9 cellular contexts compared by ENCODE assay signal in the genomic region with DNA sequence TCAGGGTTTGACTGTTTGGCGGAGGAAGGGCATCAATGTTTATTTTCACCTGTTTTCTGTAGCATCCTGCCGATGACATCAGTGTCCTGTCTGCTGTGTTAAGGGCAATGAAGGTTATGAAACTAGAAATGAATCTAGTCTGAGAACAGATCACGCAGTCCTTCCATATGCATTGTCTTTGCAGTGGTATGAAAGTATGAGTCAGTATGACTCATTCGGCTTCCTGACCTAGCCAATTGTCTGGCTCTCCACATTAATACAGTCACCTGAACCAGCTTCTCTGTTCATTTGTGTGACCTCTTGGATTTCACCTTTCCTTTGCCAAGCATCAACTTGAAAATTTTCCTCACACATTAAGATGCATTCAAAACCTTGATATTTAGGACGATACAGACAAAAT.
A peak's percentile ranks its signal among the peaks of the same experiment; 100 is the strongest.
DNase-seq lines count a peak whose midpoint lies in the region; ATAC-seq lines count a peak whose summit lies in the region.
"Had no signal": no experiment of that assay in that cellular context is flagged by ENCODE, and none has a peak within 500 bp of the region (broad histone marks: within the 10 kb centered on the region; RNA-seq: fewer than 3 reads in every experiment).

No MANE protein-coding gene starts in this region.

- DNase-seq in NCI-H510A treated with DMSO at 0.1 percent for 48 hours (lab: John Stamatoyannopoulos, UW) (peak; percentile 5), NCI-H510A (lab: John Stamatoyannopoulos, UW) (no peak), NCI-H146 treated with DMSO at 0.1 percent for 48 hours (lab: John Stamatoyannopoulos, UW; ENCODE audit: unreplicated experiment) (peak; percentile 9), fibroblast of gingiva (ENCODE audit: low read depth) (peak; percentile 74), Karpas-422 (no peak), left lobe of liver (ENCODE audit: low spot score) (no peak)
- no peak for DNase-seq in effector memory CD4-positive, alpha-beta T cell

- no peak overlapping the region for H2AFZ ChIP-seq in Karpas-422 (ENCODE audit: low read length)

- H3K27me3 ChIP-seq in Karpas-422 (ENCODE audit: low read length) = no peaks in the 10 kb centered on the region
- H3K27me3 ChIP-seq in effector memory CD4-positive, alpha-beta T cell (replicated peaks; ENCODE audit: control insufficient read depth, insufficient read depth, low read length, poor library complexity, severe bottlenecking) = no peaks in the 10 kb centered on the region
- H3K27me3 ChIP-seq: BLaER1 had no signal

- H3K4me3 ChIP-seq in Karpas-422 (ENCODE audit: low read length) = no peak overlapping the region
- no peak overlapping the region for H3K4me3 ChIP-seq in effector memory CD4-positive, alpha-beta T cell (ENCODE audit: insufficient read depth, low read depth, low read length, poor library complexity, severe bottlenecking)
- H3K4me3 ChIP-seq: BLaER1 had no signal

- H3K4me2 ChIP-seq in Karpas-422 (ENCODE audit: low read depth, low read length, poor library complexity, severe bottlenecking) = no peak overlapping the region
- H3K4me2 ChIP-seq: BLaER1 had no signal

- no peak overlapping the region for H3K27ac ChIP-seq in Karpas-422 (ENCODE audit: low read length)
- no peak overlapping the region for H3K27ac ChIP-seq in effector memory CD4-positive, alpha-beta T cell (ENCODE audit: insufficient read depth, low read length, poor library complexity, severe bottlenecking)
- H3K27ac ChIP-seq: BLaER1 had no signal

- H3K9ac ChIP-seq in Karpas-422 (ENCODE audit: low read length) = no peak overlapping the region
- H3K9ac ChIP-seq: BLaER1 had no signal

- ATAC-seq in HG02588 (IDR thresholded peaks at IDR 0.05; ENCODE audit: unreplicated experiment) (peak; percentile 90), left lobe of liver (no peak)

- no peaks in the 10 kb centered on the region for H3K9me3 ChIP-seq in Karpas-422 (ENCODE audit: low read length)
- H3K9me3 ChIP-seq in effector memory CD4-positive, alpha-beta T cell (ENCODE audit: control insufficient read depth, low read length) = no peaks in the 10 kb centered on the region

- H3K4me1 ChIP-seq in Karpas-422 (ENCODE audit: low read length) = no peaks in the 10 kb centered on the region
- no peaks in the 10 kb centered on the region for H3K4me1 ChIP-seq in effector memory CD4-positive, alpha-beta T cell (ENCODE audit: control insufficient read depth, insufficient read depth, low read length, poor library complexity, severe bottlenecking)

- H4K20me1 ChIP-seq in Karpas-422 (ENCODE audit: insufficient read depth, low read depth, low read length) = no peaks in the 10 kb centered on the region
- H4K20me1 ChIP-seq: BLaER1 had no signal

- no peaks in the 10 kb centered on the region for H3K9me2 ChIP-seq in Karpas-422 (replicated peaks; ENCODE audit: insufficient read depth, low read length)

- H3K36me3 ChIP-seq in Karpas-422 (ENCODE audit: insufficient read depth, low read length) = no peaks in the 10 kb centered on the region
- H3K36me3 ChIP-seq in effector memory CD4-positive, alpha-beta T cell (ENCODE audit: control insufficient read depth, insufficient read depth, low read length) = no peaks in the 10 kb centered on the region

- H3K79me2 ChIP-seq in Karpas-422 (ENCODE audit: low read length) = no peaks in the 10 kb centered on the region

Comparison
In these comparisons a context has a peak if more than half of its experiments do, and no peak if none do; other contexts are left out.
1. DNase-seq: peak in NCI-H510A treated with DMSO at 0.1 percent for 48 hours (single experiment), NCI-H146 treated with DMSO at 0.1 percent for 48 hours (single experiment) and fibroblast of gingiva (single experiment); none in NCI-H510A (single experiment), Karpas-422 (single experiment), effector memory CD4-positive, alpha-beta T cell (0 of 3) and left lobe of liver (single experiment).